In genomic region chrX:17161991-17162390, GRCh38 we compare ENCODE assay signal across 17 cellular contexts.
DNase-seq lines count a peak whose midpoint lies in the region; ATAC-seq, FAIRE-seq and TF ChIP-seq lines count a peak whose summit lies in the region.
"Had no signal": no experiment of that assay in that cellular context is flagged by ENCODE, and none has a peak within 500 bp of the region (broad histone marks: within the 10 kb centered on the region; RNA-seq: fewer than 3 reads in every experiment).

No MANE protein-coding gene starts in this region.

- no peaks in the 10 kb centered on the region for H3K79me2 ChIP-seq in PC-3 (ENCODE audit: low read length)
- no peaks in the 10 kb centered on the region for H3K79me2 ChIP-seq in H1 (ENCODE audit: control insufficient read depth in 1 of 2, insufficient read depth in 2 of 2, low read length in 2 of 2)

- H3K9me3 ChIP-seq in PC-3 (ENCODE audit: low read length) (peaks cover 23% of the 10 kb centered on the region), H1 (ENCODE audit: insufficient read depth in 2 of 2, low read depth in 1 of 2, low read length in 1 of 2) (peaks cover 11% of the 10 kb centered on the region in 2 experiments; a peak in 3 of 4 replicates), mesenchymal stem cell (ENCODE audit: control insufficient read depth, low read length) (peaks cover 54% of the 10 kb centered on the region)
- H3K9me3 ChIP-seq: Caco-2 had no signal

- TF ChIP-seq CTCF in PC-3 (conservative IDR thresholded peaks at IDR 0.05; ENCODE audit: low read depth, low read length) (no peak), H1 (IDR thresholded peaks at IDR 0.05; ENCODE audit: control extremely low read depth in 1 of 3, insufficient read depth in 1 of 3, low read depth in 1 of 3, low read length in 3 of 3) (no peak)

- no peak overlapping the region for H3K18ac ChIP-seq in H1 (ENCODE audit: extremely low read depth, low read length)
- H3K18ac ChIP-seq in mesenchymal stem cell (ENCODE audit: low read depth in 1 of 2, low read length in 2 of 2) = no peak overlapping the region

- H2AFZ ChIP-seq in PC-3 (ENCODE audit: low read length) (no peak overlapping the region), H1 (ENCODE audit: low read length) (no peak overlapping the region), mesenchymal stem cell (ENCODE audit: low read depth, low read length) (no peak overlapping the region)
- H2AFZ ChIP-seq: GM23248 had no signal

- H2BK12ac ChIP-seq in H1 (ENCODE audit: low read depth, low read length) (no peak overlapping the region), mesenchymal stem cell (ENCODE audit: low read length in 2 of 2) (no peak overlapping the region)

- H3K56ac ChIP-seq in H1 (replicated peaks; ENCODE audit: insufficient read length, low read depth, low read length) = no peak overlapping the region

- H3K4ac ChIP-seq in H1 (replicated peaks; ENCODE audit: insufficient read length, low read depth, low read length) (no peak overlapping the region), mesenchymal stem cell (ENCODE audit: low read depth in 1 of 2, low read length in 2 of 2) (no peak overlapping the region)

- CTCF ChIA-PET in PC-3 (lab: Charles Lee) (no interaction called here), H1 (lab: Charles Lee; ENCODE audit: partially characterized antibody) (interaction anchor here (0.8 kb wide), 1 partner anchor 92 kb away, joined by 3 read pairs; no protein-coding TSS in a partner anchor)

- TF ChIP-seq RAD21 in H1 (IDR thresholded peaks at IDR 0.05 in 1 of 2, conservative IDR thresholded peaks at IDR 0.05 in 1 of 2; ENCODE audit: low read depth in 2 of 2, low read length in 2 of 2) = no peak

- 0 out of 2 replicates have a peak, but pooled peaks have one; percentile 22 for ATAC-seq in PC-3
- ATAC-seq in GM21825 (IDR thresholded peaks at IDR 0.05; ENCODE audit: unreplicated experiment) = no peak
- ATAC-seq: HCT116 had no signal

- WGBS in H1 (ENCODE audit: extremely low coverage in 1 of 2, insufficient coverage in 1 of 2, insufficient read length in 1 of 2, insufficient replicate concordance in 2 of 2, low coverage in 1 of 2, low lambda C conversion rate in 2 of 2, missing lambda C conversion rate in 1 of 2), 2 experiments = 100% methylated on average over 1 of the region's 1 CpG; no CpG with 5 or more reads in 1 of the 2 experiments
- WGBS in mesenchymal stem cell = 60% methylated on average over 1 of the region's 1 CpG

- no peak for TF ChIP-seq EP300 in H1 (IDR thresholded peaks at IDR 0.05; ENCODE audit: borderline replicate concordance in 1 of 2, low read depth in 2 of 2, low read length in 2 of 2)

- H3K9ac ChIP-seq in PC-3 (ENCODE audit: low read length) = no peak overlapping the region
- H3K9ac ChIP-seq in H1 (replicated peaks in 1 of 4; ENCODE audit: extremely low read depth in 1 of 4, low read depth in 3 of 4, low read length in 3 of 4) = no peak overlapping the region
- no peak overlapping the region for H3K9ac ChIP-seq in mesenchymal stem cell (ENCODE audit: low read length)
- H3K9ac ChIP-seq: GM23248 had no signal

- H2BK15ac ChIP-seq in H1 (ENCODE audit: low read length) = no peak overlapping the region
- no peak overlapping the region for H2BK15ac ChIP-seq in mesenchymal stem cell (ENCODE audit: low read depth, poor library complexity, severe bottlenecking)

- no peak overlapping the region for H3K14ac ChIP-seq in H1 (ENCODE audit: insufficient read length)
- no peak overlapping the region for H3K14ac ChIP-seq in mesenchymal stem cell (ENCODE audit: low read length in 2 of 2)

- TF ChIP-seq POLR2A in H1 (IDR thresholded peaks at IDR 0.05; ENCODE audit: control extremely low read depth in 1 of 2, low read depth in 2 of 2, low read length in 2 of 2) = no peak

- BruUV-seq in PC-3 (replicated peaks; lab: Mats Ljungman, UMichigan) = no TSS peak

- no peaks in the 10 kb centered on the region for H3K9me2 ChIP-seq in PC-3 (replicated peaks; ENCODE audit: low read length)

- H3K4me2 ChIP-seq in PC-3 (ENCODE audit: low read length) (no peak overlapping the region), H1 (ENCODE audit: insufficient read depth in 1 of 2, low read depth in 2 of 2, low read length in 2 of 2) (no peak overlapping the region), mesenchymal stem cell (ENCODE audit: low read length, poor library complexity, severe bottlenecking) (no peak overlapping the region)

- intact Hi-C loops in PC-3 (cut with micrococcal nuclease) = loop anchor here (1.0 to 2.0 kb wide), 3 partner anchors 159 to 528 kb away; no protein-coding TSS in a partner anchor

- no peak overlapping the region for H4K5ac ChIP-seq in H1 (ENCODE audit: insufficient read length, low read depth, low read length)

- H3K36me3 ChIP-seq in PC-3 (ENCODE audit: low read depth, low read length) (peaks cover 4% of the 10 kb centered on the region; the same call in 1 of the 2 replicates), H1 (ENCODE audit: control insufficient read depth in 2 of 4, insufficient read depth in 4 of 4, low read length in 3 of 4) (no peaks in the 10 kb centered on the region; a peak in 1 of 8 replicates), mesenchymal stem cell (ENCODE audit: control insufficient read depth in 1 of 2, insufficient read depth in 2 of 2, low read depth in 1 of 2, low read length in 2 of 2) (no peaks in the 10 kb centered on the region)

- no peak overlapping the region for H3K27ac ChIP-seq in PC-3 (ENCODE audit: low read length)
- H3K27ac ChIP-seq in H1 (ENCODE audit: low read depth, low read length) = no peak overlapping the region
- H3K27ac ChIP-seq in mesenchymal stem cell (ENCODE audit: low read length, poor library complexity, severe bottlenecking) = no peak overlapping the region
- H3K27ac ChIP-seq: GM23248 had no signal

- peak; percentile 13 for DNase-seq in COLO829 (ENCODE audit: low spot score)
- DNase-seq in PC-3 = peak; percentile 48
- DNase-seq in H1 (ENCODE audit: low read depth in 1 of 2, low spot score in 2 of 2) = no peak
- no peak for DNase-seq in HPDE6-E6E7 (ENCODE audit: extremely low spot score)
- DNase-seq in mesenchymal stem cell = no peak
- DNase-seq: 8988T; C1 segment of cervical spinal cord; Caco-2; CD4-positive, alpha-beta memory T cell; DMS153; DND-41; GM23248; H9 had no signal

- FAIRE-seq in H1 (lab: Jason Lieb, UNC) = peak; percentile 58
- FAIRE-seq: G401.6, GM12892 had no signal

- no peak overlapping the region for H2BK20ac ChIP-seq in H1 (ENCODE audit: low read length)

- H2AK5ac ChIP-seq in H1 (ENCODE audit: low read depth, low read length) (no peak overlapping the region), mesenchymal stem cell (ENCODE audit: low read length, severe bottlenecking) (no peak overlapping the region)

- no peaks in the 10 kb centered on the region for H4K20me1 ChIP-seq in PC-3 (ENCODE audit: low read length)
- no peaks in the 10 kb centered on the region for H4K20me1 ChIP-seq in H1 (replicated peaks in 1 of 2; ENCODE audit: control insufficient read depth in 1 of 2, insufficient read depth in 2 of 2, low read length in 2 of 2)

- H3K79me1 ChIP-seq in H1 (ENCODE audit: low read depth, low read length) (no peaks in the 10 kb centered on the region), mesenchymal stem cell (replicated peaks; ENCODE audit: low read length, poor library complexity, severe bottlenecking) (no peaks in the 10 kb centered on the region)

- H3K4me3 ChIP-seq in PC-3 (ENCODE audit: low read length) (no peak overlapping the region), H1 (ENCODE audit: extremely low read depth in 1 of 4, insufficient read depth in 2 of 4, low read depth in 3 of 4, low read length in 4 of 4) (no peak overlapping the region), mesenchymal stem cell (ENCODE audit: insufficient read depth in 1 of 2, low read depth in 1 of 2, low read length in 2 of 2) (no peak overlapping the region)
- H3K4me3 ChIP-seq: GM23248 had no signal

- POLR2A ChIA-PET in PC-3 (lab: Charles Lee; ENCODE audit: unreplicated experiment) (no interaction called here), H1 (lab: Charles Lee; ENCODE audit: partially characterized antibody) (no interaction called here)

- no peak overlapping the region for H4K8ac ChIP-seq in H1 (ENCODE audit: extremely low read depth, insufficient read depth, low read length)
- H4K8ac ChIP-seq in mesenchymal stem cell (ENCODE audit: low read length) = no peak overlapping the region

- H2BK5ac ChIP-seq in H1 (ENCODE audit: low read depth, low read length) (no peak overlapping the region), mesenchymal stem cell (ENCODE audit: low read depth, low read length, poor library complexity, severe bottlenecking) (no peak overlapping the region)

- no peaks in the 10 kb centered on the region for H3K23me2 ChIP-seq in H1 (ENCODE audit: low read depth, low read length)

- no peaks in the 10 kb centered on the region for H3K4me1 ChIP-seq in PC-3 (ENCODE audit: insufficient read depth, low read length)
- H3K4me1 ChIP-seq in H1 (replicated peaks in 1 of 4; ENCODE audit: control insufficient read depth in 3 of 4, insufficient read depth in 4 of 4, low read length in 3 of 4) = no peaks in the 10 kb centered on the region
- no peaks in the 10 kb centered on the region for H3K4me1 ChIP-seq in mesenchymal stem cell (ENCODE audit: control insufficient read depth, insufficient read depth, low read depth, low read length)
- H3K4me1 ChIP-seq: Caco-2 had no signal

- no peaks in the 10 kb centered on the region for H3F3A ChIP-seq in PC-3 (ENCODE audit: low read length, unreplicated experiment)

- H2BK120ac ChIP-seq in H1 (replicated peaks; ENCODE audit: low read depth, low read length) = no peak overlapping the region
- H2BK120ac ChIP-seq in mesenchymal stem cell (ENCODE audit: low read depth, low read length) = no peak overlapping the region

- H4K91ac ChIP-seq in H1 (replicated peaks; ENCODE audit: insufficient read length, low read length) (no peak overlapping the region), mesenchymal stem cell (ENCODE audit: low read length) (no peak overlapping the region)

- no peaks in the 10 kb centered on the region for H3K27me3 ChIP-seq in PC-3 (ENCODE audit: low read length)
- H3K27me3 ChIP-seq in H1 (replicated peaks in 1 of 4; ENCODE audit: control insufficient read depth in 3 of 4, extremely low read depth in 1 of 4, insufficient read depth in 3 of 4, low read length in 3 of 4) = no peaks in the 10 kb centered on the region
- H3K27me3 ChIP-seq in mesenchymal stem cell (ENCODE audit: control insufficient read depth in 1 of 2, insufficient read depth in 1 of 2, low read length in 2 of 2) = peaks cover 0 to 4% of the 10 kb centered on the region in 2 experiments

- H3K23ac ChIP-seq in H1 (ENCODE audit: insufficient read length) = no peak overlapping the region
- no peak overlapping the region for H3K23ac ChIP-seq in mesenchymal stem cell (ENCODE audit: low read length in 2 of 2)

TF ChIP-seq in H1, 55 proteins besides CTCF, POLR2A, EP300 and RAD21 (continues in another document):
- TF ChIP-seq ZNF274 (IDR thresholded peaks at IDR 0.05; ENCODE audit: borderline replicate concordance, extremely low read depth, low read length) = no peak

Comparison
In these comparisons a context has a peak if more than half of its experiments do, and no peak if none do; other contexts are left out.
1. DNase-seq: peak in COLO829 (single experiment) and PC-3 (single experiment); none in H1 (0 of 2), HPDE6-E6E7 (single experiment) and mesenchymal stem cell (single experiment).